1 cellular context compared by ENCODE assay signal in the genomic region with DNA sequence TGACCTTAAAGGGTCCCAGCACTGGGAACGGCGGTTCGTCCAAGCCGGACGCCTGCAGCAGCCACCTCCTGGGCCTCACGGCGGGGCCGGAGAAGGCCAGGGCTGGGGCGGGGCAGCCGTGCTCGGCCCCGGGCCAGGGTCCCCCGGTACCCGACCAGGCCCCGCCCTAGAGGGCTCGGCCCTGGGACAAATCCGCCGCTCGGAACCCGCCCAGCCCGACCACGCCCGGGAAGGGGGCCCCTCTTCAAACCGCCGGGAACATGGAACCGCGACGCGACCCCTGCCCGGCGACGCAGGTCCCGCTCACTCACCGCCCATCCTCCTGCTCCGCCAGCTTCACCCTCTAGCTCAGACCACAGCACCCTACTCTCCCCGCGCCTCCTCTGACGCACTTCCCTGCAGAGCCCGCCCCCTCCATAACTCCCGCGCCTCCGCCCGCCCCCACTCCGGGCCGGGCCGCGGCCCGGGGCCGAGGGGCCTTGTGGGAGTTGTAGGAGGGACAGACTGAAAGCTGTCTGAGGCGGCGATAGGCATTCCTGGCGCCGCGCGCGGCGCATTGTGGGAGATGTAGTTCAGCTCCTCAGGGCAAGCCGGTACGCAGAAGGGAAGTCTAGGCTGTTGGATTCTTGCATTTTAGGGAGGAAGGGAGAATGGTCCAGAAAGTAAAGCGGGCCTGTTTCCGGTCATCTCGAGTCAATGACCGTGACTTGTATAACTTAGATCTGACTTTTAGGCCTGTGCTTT.
A peak's percentile ranks its signal among the peaks of the same experiment; 100 is the strongest.
TF ChIP-seq lines count a peak whose summit lies in the region.

A gene (minus strand): TSS at position 365 of the 744 bp plus-strand sequence. CDS start 1,478 bp downstream, outside the sequence.

TF ChIP-seq in HepG2, 621 proteins besides CTCF, POLR2A, EP300 and RAD21 (continued from another document and continues in another):
- TF ChIP-seq, protein P1, sequence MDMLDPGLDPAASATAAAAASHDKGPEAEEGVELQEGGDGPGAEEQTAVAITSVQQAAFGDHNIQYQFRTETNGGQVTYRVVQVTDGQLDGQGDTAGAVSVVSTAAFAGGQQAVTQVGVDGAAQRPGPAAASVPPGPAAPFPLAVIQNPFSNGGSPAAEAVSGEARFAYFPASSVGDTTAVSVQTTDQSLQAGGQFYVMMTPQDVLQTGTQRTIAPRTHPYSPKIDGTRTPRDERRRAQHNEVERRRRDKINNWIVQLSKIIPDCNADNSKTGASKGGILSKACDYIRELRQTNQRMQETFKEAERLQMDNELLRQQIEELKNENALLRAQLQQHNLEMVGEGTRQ (IDR thresholded peaks at IDR 0.05; ENCODE audit: low read depth, low read length) = no peak
- TF ChIP-seq, protein P1 (CRISPR knock-in tag; IDR thresholded peaks at IDR 0.05; ENCODE audit: borderline replicate concordance) = no peak
- TF ChIP-seq ZNF768 (CRISPR knock-in tag; IDR thresholded peaks at IDR 0.05) (peak; percentile 34; the same call in 1 of the 2 replicates), SCMH1 (CRISPR knock-in tag; IDR thresholded peaks at IDR 0.05; ENCODE audit: borderline replicate concordance) (no peak), FOXK1 (CRISPR knock-in tag; IDR thresholded peaks at IDR 0.05; ENCODE audit: borderline replicate concordance, low read depth) (peak; percentile 71), ZNF557 (CRISPR knock-in tag; IDR thresholded peaks at IDR 0.05) (no peak), ZSCAN9 (CRISPR knock-in tag; IDR thresholded peaks at IDR 0.05; ENCODE audit: borderline replicate concordance) (no peak; the same call in 1 of the 2 replicates), ZMYM2 (CRISPR knock-in tag; IDR thresholded peaks at IDR 0.05) (no peak), ATF7-NPFF (CRISPR knock-in tag; IDR thresholded peaks at IDR 0.05; ENCODE audit: low read depth) (no peak), ZSCAN31 (CRISPR knock-in tag; IDR thresholded peaks at IDR 0.05; ENCODE audit: low read depth) (no peak), GZF1 (CRISPR knock-in tag; IDR thresholded peaks at IDR 0.05) (no peak), ZNF350 (CRISPR knock-in tag; IDR thresholded peaks at IDR 0.05; ENCODE audit: borderline replicate concordance, low read depth) (no peak; the same call in 1 of the 2 replicates), RBAK (CRISPR knock-in tag; IDR thresholded peaks at IDR 0.05) (no peak), CBFB (CRISPR knock-in tag; IDR thresholded peaks at IDR 0.05) (0 out of 2 replicates have a peak, but pooled peaks have one; percentile 46), KDM3A (CRISPR knock-in tag; IDR thresholded peaks at IDR 0.05; ENCODE audit: low read depth) (peak; percentile 47; the same call in 1 of the 2 replicates), MYC (CRISPR knock-in tag; IDR thresholded peaks at IDR 0.05; ENCODE audit: borderline replicate concordance) (peak; percentile 41; the same call in 1 of the 2 replicates), ZNF446 (CRISPR knock-in tag; IDR thresholded peaks at IDR 0.05) (peak; percentile 51; the same call in 1 of the 2 replicates), ZFP36L1 (CRISPR knock-in tag; IDR thresholded peaks at IDR 0.05) (no peak), ZNF326 (CRISPR knock-in tag; IDR thresholded peaks at IDR 0.05; ENCODE audit: borderline replicate concordance) (no peak), NBN (conservative IDR thresholded peaks at IDR 0.05) (no peak), MBNL3 (CRISPR knock-in tag; conservative IDR thresholded peaks at IDR 0.05) (no peak), CENPX (CRISPR knock-in tag; IDR thresholded peaks at IDR 0.05) (no peak), ERF (CRISPR knock-in tag; IDR thresholded peaks at IDR 0.05) (no peak), ZNF549 (CRISPR knock-in tag; IDR thresholded peaks at IDR 0.05) (no peak), ZNF83 (CRISPR knock-in tag; IDR thresholded peaks at IDR 0.05; ENCODE audit: borderline replicate concordance) (no peak), SP5 (CRISPR knock-in tag; IDR thresholded peaks at IDR 0.05; ENCODE audit: borderline replicate concordance, low read depth) (peak; percentile 46; the same call in 1 of the 2 replicates), NFKB2 (CRISPR knock-in tag; IDR thresholded peaks at IDR 0.05; ENCODE audit: borderline replicate concordance) (peak; percentile 57; the same call in 1 of the 2 replicates), SRSF4 (IDR thresholded peaks at IDR 0.05; ENCODE audit: low read depth, low read length, poor library complexity, severe bottlenecking) (no peak), ZNF17 (CRISPR knock-in tag; IDR thresholded peaks at IDR 0.05) (no peak), POGZ (CRISPR knock-in tag; IDR thresholded peaks at IDR 0.05) (peak; percentile 43; the same call in 1 of the 2 replicates), ZSCAN22 (CRISPR knock-in tag; IDR thresholded peaks at IDR 0.05) (no peak), ZFAT (CRISPR knock-in tag; conservative IDR thresholded peaks at IDR 0.05) (no peak), LCORL (IDR thresholded peaks at IDR 0.05) (no peak), LCORL (CRISPR knock-in tag; IDR thresholded peaks at IDR 0.05) (no peak), ZFP82 (CRISPR knock-in tag; IDR thresholded peaks at IDR 0.05; ENCODE audit: borderline replicate concordance) (peak; percentile 83; the same call in 1 of the 2 replicates)
- TF ChIP-seq, protein P2, sequence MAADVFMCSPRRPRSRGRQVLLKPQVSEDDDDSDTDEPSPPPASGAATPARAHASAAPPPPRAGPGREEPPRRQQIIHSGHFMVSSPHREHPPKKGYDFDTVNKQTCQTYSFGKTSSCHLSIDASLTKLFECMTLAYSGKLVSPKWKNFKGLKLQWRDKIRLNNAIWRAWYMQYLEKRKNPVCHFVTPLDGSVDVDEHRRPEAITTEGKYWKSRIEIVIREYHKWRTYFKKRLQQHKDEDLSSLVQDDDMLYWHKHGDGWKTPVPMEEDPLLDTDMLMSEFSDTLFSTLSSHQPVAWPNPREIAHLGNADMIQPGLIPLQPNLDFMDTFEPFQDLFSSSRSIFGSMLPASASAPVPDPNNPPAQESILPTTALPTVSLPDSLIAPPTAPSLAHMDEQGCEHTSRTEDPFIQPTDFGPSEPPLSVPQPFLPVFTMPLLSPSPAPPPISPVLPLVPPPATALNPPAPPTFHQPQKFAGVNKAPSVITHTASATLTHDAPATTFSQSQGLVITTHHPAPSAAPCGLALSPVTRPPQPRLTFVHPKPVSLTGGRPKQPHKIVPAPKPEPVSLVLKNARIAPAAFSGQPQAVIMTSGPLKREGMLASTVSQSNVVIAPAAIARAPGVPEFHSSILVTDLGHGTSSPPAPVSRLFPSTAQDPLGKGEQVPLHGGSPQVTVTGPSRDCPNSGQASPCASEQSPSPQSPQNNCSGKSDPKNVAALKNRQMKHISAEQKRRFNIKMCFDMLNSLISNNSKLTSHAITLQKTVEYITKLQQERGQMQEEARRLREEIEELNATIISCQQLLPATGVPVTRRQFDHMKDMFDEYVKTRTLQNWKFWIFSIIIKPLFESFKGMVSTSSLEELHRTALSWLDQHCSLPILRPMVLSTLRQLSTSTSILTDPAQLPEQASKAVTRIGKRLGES (CRISPR knock-in tag; IDR thresholded peaks at IDR 0.05; ENCODE audit: borderline replicate concordance) = no peak
- TF ChIP-seq, protein P3, sequence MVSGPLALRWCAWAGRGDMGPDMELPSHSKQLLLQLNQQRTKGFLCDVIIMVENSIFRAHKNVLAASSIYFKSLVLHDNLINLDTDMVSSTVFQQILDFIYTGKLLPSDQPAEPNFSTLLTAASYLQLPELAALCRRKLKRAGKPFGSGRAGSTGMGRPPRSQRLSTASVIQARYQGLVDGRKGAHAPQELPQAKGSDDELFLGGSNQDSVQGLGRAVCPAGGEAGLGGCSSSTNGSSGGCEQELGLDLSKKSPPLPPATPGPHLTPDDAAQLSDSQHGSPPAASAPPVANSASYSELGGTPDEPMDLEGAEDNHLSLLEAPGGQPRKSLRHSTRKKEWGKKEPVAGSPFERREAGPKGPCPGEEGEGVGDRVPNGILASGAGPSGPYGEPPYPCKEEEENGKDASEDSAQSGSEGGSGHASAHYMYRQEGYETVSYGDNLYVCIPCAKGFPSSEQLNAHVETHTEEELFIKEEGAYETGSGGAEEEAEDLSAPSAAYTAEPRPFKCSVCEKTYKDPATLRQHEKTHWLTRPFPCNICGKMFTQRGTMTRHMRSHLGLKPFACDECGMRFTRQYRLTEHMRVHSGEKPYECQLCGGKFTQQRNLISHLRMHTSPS (CRISPR knock-in tag; IDR thresholded peaks at IDR 0.05; ENCODE audit: low read depth) = no peak
- TF ChIP-seq, protein P4, sequence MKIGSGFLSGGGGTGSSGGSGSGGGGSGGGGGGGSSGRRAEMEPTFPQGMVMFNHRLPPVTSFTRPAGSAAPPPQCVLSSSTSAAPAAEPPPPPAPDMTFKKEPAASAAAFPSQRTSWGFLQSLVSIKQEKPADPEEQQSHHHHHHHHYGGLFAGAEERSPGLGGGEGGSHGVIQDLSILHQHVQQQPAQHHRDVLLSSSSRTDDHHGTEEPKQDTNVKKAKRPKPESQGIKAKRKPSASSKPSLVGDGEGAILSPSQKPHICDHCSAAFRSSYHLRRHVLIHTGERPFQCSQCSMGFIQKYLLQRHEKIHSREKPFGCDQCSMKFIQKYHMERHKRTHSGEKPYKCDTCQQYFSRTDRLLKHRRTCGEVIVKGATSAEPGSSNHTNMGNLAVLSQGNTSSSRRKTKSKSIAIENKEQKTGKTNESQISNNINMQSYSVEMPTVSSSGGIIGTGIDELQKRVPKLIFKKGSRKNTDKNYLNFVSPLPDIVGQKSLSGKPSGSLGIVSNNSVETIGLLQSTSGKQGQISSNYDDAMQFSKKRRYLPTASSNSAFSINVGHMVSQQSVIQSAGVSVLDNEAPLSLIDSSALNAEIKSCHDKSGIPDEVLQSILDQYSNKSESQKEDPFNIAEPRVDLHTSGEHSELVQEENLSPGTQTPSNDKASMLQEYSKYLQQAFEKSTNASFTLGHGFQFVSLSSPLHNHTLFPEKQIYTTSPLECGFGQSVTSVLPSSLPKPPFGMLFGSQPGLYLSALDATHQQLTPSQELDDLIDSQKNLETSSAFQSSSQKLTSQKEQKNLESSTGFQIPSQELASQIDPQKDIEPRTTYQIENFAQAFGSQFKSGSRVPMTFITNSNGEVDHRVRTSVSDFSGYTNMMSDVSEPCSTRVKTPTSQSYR (CRISPR knock-in tag; IDR thresholded peaks at IDR 0.05; ENCODE audit: borderline replicate concordance) = no peak
- TF ChIP-seq, protein P5, sequence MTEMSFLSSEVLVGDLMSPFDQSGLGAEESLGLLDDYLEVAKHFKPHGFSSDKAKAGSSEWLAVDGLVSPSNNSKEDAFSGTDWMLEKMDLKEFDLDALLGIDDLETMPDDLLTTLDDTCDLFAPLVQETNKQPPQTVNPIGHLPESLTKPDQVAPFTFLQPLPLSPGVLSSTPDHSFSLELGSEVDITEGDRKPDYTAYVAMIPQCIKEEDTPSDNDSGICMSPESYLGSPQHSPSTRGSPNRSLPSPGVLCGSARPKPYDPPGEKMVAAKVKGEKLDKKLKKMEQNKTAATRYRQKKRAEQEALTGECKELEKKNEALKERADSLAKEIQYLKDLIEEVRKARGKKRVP (CRISPR knock-in tag; IDR thresholded peaks at IDR 0.05) = 0 out of 4 replicates have a peak, but pooled peaks of 1 of the 2 experiments have one; percentile 46
- TF ChIP-seq, protein P6, sequence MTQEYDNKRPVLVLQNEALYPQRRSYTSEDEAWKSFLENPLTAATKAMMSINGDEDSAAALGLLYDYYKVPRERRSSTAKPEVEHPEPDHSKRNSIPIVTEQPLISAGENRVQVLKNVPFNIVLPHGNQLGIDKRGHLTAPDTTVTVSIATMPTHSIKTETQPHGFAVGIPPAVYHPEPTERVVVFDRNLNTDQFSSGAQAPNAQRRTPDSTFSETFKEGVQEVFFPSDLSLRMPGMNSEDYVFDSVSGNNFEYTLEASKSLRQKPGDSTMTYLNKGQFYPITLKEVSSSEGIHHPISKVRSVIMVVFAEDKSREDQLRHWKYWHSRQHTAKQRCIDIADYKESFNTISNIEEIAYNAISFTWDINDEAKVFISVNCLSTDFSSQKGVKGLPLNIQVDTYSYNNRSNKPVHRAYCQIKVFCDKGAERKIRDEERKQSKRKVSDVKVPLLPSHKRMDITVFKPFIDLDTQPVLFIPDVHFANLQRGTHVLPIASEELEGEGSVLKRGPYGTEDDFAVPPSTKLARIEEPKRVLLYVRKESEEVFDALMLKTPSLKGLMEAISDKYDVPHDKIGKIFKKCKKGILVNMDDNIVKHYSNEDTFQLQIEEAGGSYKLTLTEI (CRISPR knock-in tag; conservative IDR thresholded peaks at IDR 0.05) = no peak
- TF ChIP-seq, protein P7, sequence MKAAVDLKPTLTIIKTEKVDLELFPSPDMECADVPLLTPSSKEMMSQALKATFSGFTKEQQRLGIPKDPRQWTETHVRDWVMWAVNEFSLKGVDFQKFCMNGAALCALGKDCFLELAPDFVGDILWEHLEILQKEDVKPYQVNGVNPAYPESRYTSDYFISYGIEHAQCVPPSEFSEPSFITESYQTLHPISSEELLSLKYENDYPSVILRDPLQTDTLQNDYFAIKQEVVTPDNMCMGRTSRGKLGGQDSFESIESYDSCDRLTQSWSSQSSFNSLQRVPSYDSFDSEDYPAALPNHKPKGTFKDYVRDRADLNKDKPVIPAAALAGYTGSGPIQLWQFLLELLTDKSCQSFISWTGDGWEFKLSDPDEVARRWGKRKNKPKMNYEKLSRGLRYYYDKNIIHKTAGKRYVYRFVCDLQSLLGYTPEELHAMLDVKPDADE (CRISPR knock-in tag; IDR thresholded peaks at IDR 0.05) = no peak
- TF ChIP-seq, protein P8, sequence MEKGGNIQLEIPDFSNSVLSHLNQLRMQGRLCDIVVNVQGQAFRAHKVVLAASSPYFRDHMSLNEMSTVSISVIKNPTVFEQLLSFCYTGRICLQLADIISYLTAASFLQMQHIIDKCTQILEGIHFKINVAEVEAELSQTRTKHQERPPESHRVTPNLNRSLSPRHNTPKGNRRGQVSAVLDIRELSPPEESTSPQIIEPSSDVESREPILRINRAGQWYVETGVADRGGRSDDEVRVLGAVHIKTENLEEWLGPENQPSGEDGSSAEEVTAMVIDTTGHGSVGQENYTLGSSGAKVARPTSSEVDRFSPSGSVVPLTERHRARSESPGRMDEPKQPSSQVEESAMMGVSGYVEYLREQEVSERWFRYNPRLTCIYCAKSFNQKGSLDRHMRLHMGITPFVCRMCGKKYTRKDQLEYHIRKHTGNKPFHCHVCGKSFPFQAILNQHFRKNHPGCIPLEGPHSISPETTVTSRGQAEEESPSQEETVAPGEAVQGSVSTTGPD (CRISPR knock-in tag; IDR thresholded peaks at IDR 0.05) = no peak
